Comparison of ENCODE assay signal across 1 cellular context in genomic region chr1:158076461-158076860, GRCh38.
TF ChIP-seq lines count a peak whose summit lies in the region.

No MANE protein-coding gene starts in this region.

TF ChIP-seq in H1, 55 proteins besides CTCF, POLR2A, EP300 and RAD21 (continued from another document):
- TF ChIP-seq SRF (IDR thresholded peaks at IDR 0.05; ENCODE audit: low read depth, low read length) (no peak), GABPA (IDR thresholded peaks at IDR 0.05; ENCODE audit: borderline replicate concordance, insufficient read depth, low read length) (no peak)
